1 cellular context compared by ENCODE assay signal in genomic region chr1:94024109-94024792, GRCh38.
TF ChIP-seq lines count a peak whose summit lies in the region.

No MANE protein-coding gene starts in this region.

TF ChIP-seq in K562, 482 proteins besides CTCF, POLR2A, EP300 and RAD21 (continued from another document):
- TF ChIP-seq BRF2 (IDR thresholded peaks at IDR 0.05; ENCODE audit: borderline replicate concordance, insufficient read depth, insufficient read length) (no peak), ZBTB2 (IDR thresholded peaks at IDR 0.05) (no peak), KLF13 (tag; IDR thresholded peaks at IDR 0.05; ENCODE audit: borderline replicate concordance, low read depth) (no peak), L3MBTL2 (IDR thresholded peaks at IDR 0.05) (no peak), PKNOX1 (IDR thresholded peaks at IDR 0.05) (no peak), ZNF282 (CRISPR knock-in tag; IDR thresholded peaks at IDR 0.05) (no peak), EZH2 (IDR thresholded peaks at IDR 0.05; ENCODE audit: borderline replicate concordance, low read depth, low read length) (no peak), TRIM24 (IDR thresholded peaks at IDR 0.05) (peak; percentile 53 to 59; a peak in 2 of 4 replicates), ZNF583 (CRISPR knock-in tag; IDR thresholded peaks at IDR 0.05) (no peak), MXI1 (IDR thresholded peaks at IDR 0.05; ENCODE audit: low read depth, low read length) (no peak), SMC3 (conservative IDR thresholded peaks at IDR 0.05; ENCODE audit: insufficient read depth, low read depth, low read length) (no peak), GTF2F1 (IDR thresholded peaks at IDR 0.05; ENCODE audit: low read depth, low read length) (no peak), SOX6 (IDR thresholded peaks at IDR 0.05) (no peak), SLC30A9 (CRISPR knock-in tag; IDR thresholded peaks at IDR 0.05) (no peak), TEAD4 (IDR thresholded peaks at IDR 0.05; ENCODE audit: low read length) (peak; percentile 81), TEAD4 (CRISPR knock-in tag; IDR thresholded peaks at IDR 0.05; ENCODE audit: borderline replicate concordance) (no peak), SMAD4 (CRISPR knock-in tag; conservative IDR thresholded peaks at IDR 0.05) (peak; percentile 43; the same call in 1 of the 2 replicates), NR2C2 (CRISPR knock-in tag; IDR thresholded peaks at IDR 0.05) (no peak), NR2C2 (tag; IDR thresholded peaks at IDR 0.05) (no peak), MTA2 (IDR thresholded peaks at IDR 0.05; ENCODE audit: low read depth) (0 out of 2 replicates have a peak, but pooled peaks have one; percentile 11), CBFA2T3 (IDR thresholded peaks at IDR 0.05) (peak; percentile 82), ILK (tag; IDR thresholded peaks at IDR 0.05; ENCODE audit: borderline replicate concordance, low read depth) (no peak), ZNF57 (CRISPR knock-in tag; IDR thresholded peaks at IDR 0.05) (no peak), XRCC4 (IDR thresholded peaks at IDR 0.05; ENCODE audit: extremely low read depth, insufficient read depth, insufficient read length) (no peak), ATF7 (IDR thresholded peaks at IDR 0.05) (no peak), RBM39 (optimal IDR thresholded peaks at IDR 0.05; ENCODE audit: low read depth, low read length) (no peak), DEAF1 (CRISPR knock-in tag; IDR thresholded peaks at IDR 0.05) (no peak), AFF1 (IDR thresholded peaks at IDR 0.05; ENCODE audit: low read depth in 1 of 2, partially characterized antibody in 2 of 2) (no peak), ZNF512 (tag; IDR thresholded peaks at IDR 0.05) (peak; percentile 63), FOXK2 (conservative IDR thresholded peaks at IDR 0.05 in 1 of 2, IDR thresholded peaks at IDR 0.05 in 1 of 2; ENCODE audit: low read depth in 2 of 2) (no peak), ARID1B (IDR thresholded peaks at IDR 0.05) (peak; percentile 54; the same call in 1 of the 2 replicates), NCOR1 (IDR thresholded peaks at IDR 0.05) (peak; percentile 48), BRCA1 (IDR thresholded peaks at IDR 0.05) (no peak), BRCA1 (CRISPR knock-in tag; IDR thresholded peaks at IDR 0.05) (no peak), MEF2A (IDR thresholded peaks at IDR 0.05; ENCODE audit: control insufficient read depth, low read depth, low read length) (no peak), ZBTB5 (IDR thresholded peaks at IDR 0.05) (no peak), TCF15 (CRISPR knock-in tag; IDR thresholded peaks at IDR 0.05) (no peak), ZNF695 (CRISPR knock-in tag; IDR thresholded peaks at IDR 0.05) (no peak), KLF16 (IDR thresholded peaks at IDR 0.05) (peak; percentile 46; the same call in 1 of the 2 replicates), COPS2 (conservative IDR thresholded peaks at IDR 0.05) (no peak), ZHX1 (conservative IDR thresholded peaks at IDR 0.05; ENCODE audit: low read length) (no peak), RFX7 (CRISPR knock-in tag; IDR thresholded peaks at IDR 0.05) (no peak), ZKSCAN8 (CRISPR knock-in tag; IDR thresholded peaks at IDR 0.05) (peak; percentile 64; the same call in 1 of the 2 replicates), CBFA2T2 (conservative IDR thresholded peaks at IDR 0.05) (peak; percentile 82), ZNF384 (IDR thresholded peaks at IDR 0.05; ENCODE audit: low read depth, low read length) (no peak), ZNF511 (CRISPR knock-in tag; IDR thresholded peaks at IDR 0.05) (no peak), NRF1 (conservative IDR thresholded peaks at IDR 0.05 in 1 of 2, IDR thresholded peaks at IDR 0.05 in 1 of 2) (no peak), CC2D1A (IDR thresholded peaks at IDR 0.05) (no peak), SETDB1 (IDR thresholded peaks at IDR 0.05; ENCODE audit: low read length) (no peak), TCF3 (CRISPR knock-in tag; IDR thresholded peaks at IDR 0.05) (peak; percentile 21; the same call in 1 of the 2 replicates), SIX5 (IDR thresholded peaks at IDR 0.05; ENCODE audit: borderline replicate concordance in 1 of 2, insufficient read depth in 1 of 2, low read depth in 1 of 2, low read length in 2 of 2) (no peak), ZNF395 (CRISPR knock-in tag; IDR thresholded peaks at IDR 0.05) (no peak), ZNF184 (CRISPR knock-in tag; IDR thresholded peaks at IDR 0.05) (no peak)
TF ChIP-seq in K562: peak in this region for 13.
